14 cellular contexts compared by ENCODE assay signal in the genomic region with DNA sequence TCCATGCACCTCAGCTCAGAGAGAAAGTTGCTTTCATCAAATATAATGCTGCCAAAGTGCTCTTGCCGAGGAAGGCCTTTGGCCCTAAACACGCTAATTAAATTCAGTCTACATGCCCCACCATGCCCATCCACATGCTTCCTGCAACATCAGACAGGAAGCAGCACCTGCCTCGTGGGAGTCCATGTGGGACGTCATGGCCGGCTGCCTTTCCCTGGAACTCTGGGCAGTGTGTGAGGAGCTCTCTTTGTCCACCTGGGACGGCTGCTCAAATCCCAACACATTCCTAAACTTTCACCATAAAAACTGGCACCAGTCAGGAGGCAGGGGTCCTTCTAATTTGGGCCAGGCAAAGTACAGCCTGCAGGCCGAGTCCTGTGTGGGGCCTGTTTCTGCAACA. TPM values are rescaled to one million over a fixed set of nuclear protein-coding genes. Genes with fewer than 3 reads are reported as not detected.
DNase-seq lines count a peak whose midpoint lies in the region; ATAC-seq and TF ChIP-seq lines count a peak whose summit lies in the region.
"Had no signal": no experiment of that assay in that cellular context is flagged by ENCODE, and none has a peak within 500 bp of the region (broad histone marks: within the 10 kb centered on the region; RNA-seq: fewer than 3 reads in every experiment).

No MANE protein-coding gene starts in this region.

- WGBS in prostate gland: 48% methylated on average over 7 of the region's 7 CpGs

- no peaks in the 10 kb centered on the region for H3F3A ChIP-seq in GM23338 (replicated peaks; ENCODE audit: low read depth)

- TF ChIP-seq POLR2A in prostate gland (IDR thresholded peaks at IDR 0.05): no peak

- H3K4me1 ChIP-seq in GM23338 (ENCODE audit: insufficient read depth) (no peaks in the 10 kb centered on the region), prostate gland (replicated peaks) (no peaks in the 10 kb centered on the region), colonic mucosa (peaks cover 14% of the 10 kb centered on the region), BE2C (no peaks in the 10 kb centered on the region)
- H3K4me1 ChIP-seq: parathyroid adenoma had no signal

- no peak overlapping the region for H3K4me2 ChIP-seq in GM23338

- H3K36me3 ChIP-seq in GM23338 (ENCODE audit: insufficient read depth) (no peaks in the 10 kb centered on the region), prostate gland (no peaks in the 10 kb centered on the region), colonic mucosa (no peaks in the 10 kb centered on the region), BE2C (no peaks in the 10 kb centered on the region)

- CTCF ChIA-PET in activated CD8-positive, alpha-beta memory T cell treated with anti-CD3 and anti-CD28 coated beads, Interleukin-2, amount 10 ng/mL, durations not matched to agents 7 days and 5 days (lab: Charles Lee): interaction anchor here (0.7 to 3.5 kb wide), 9 partner anchors 9 to 149 kb away, joined by 3 to 86 read pairs (median 6); a partner anchor contains a TSS

- H2AFZ ChIP-seq in GM23338: 0 out of 2 replicates have a peak overlapping the region, but pooled peaks have one; percentile 76
- H2AFZ ChIP-seq: parathyroid adenoma had no signal

- intact Hi-C loops in prostate gland (cut with DNase I) (no loop called here), colonic mucosa (cut with DNase I) (no loop called here)

- H3K4me1 Mint-ChIP-seq in activated CD8-positive, alpha-beta memory T cell treated with anti-CD3 and anti-CD28 coated beads, Interleukin-2, amount 10 ng/mL, durations not matched to agents 7 days and 5 days: peaks cover 71% of the 10 kb centered on the region
- peaks cover 6% of the 10 kb centered on the region; the same call in 2 of the 3 replicates for H3K4me1 Mint-ChIP-seq in GM23338
- H3K4me1 Mint-ChIP-seq in activated T-helper 17 cell treated with anti-CD3 and anti-CD28 coated beads, Interleukin-2, amount 50 U/mL, for 72 hours: peaks cover 44% of the 10 kb centered on the region

- TF ChIP-seq CTCF in GM23338 (conservative IDR thresholded peaks at IDR 0.05; ENCODE audit: low read depth in 2 of 2): no peak
- no peak for TF ChIP-seq CTCF in prostate gland (IDR thresholded peaks at IDR 0.05)
- TF ChIP-seq CTCF in colonic mucosa (IDR thresholded peaks at IDR 0.05): no peak
- no peak for TF ChIP-seq CTCF in BE2C (IDR thresholded peaks at IDR 0.05; ENCODE audit: low read depth, low read length)

- peak; percentile 2 for ATAC-seq in activated CD8-positive, alpha-beta memory T cell treated with anti-CD3 and anti-CD28 coated beads, Interleukin-2, amount 10 ng/mL, durations not matched to agents 7 days and 5 days
- ATAC-seq in GM23338: no peak
- no peak for ATAC-seq in activated T-helper 17 cell treated with anti-CD3 and anti-CD28 coated beads, Interleukin-2, amount 50 U/mL, for 72 hours (replicated peaks)
- ATAC-seq in GM21381 (IDR thresholded peaks at IDR 0.05; ENCODE audit: unreplicated experiment): no peak

- H3K27me3 ChIP-seq in GM23338 (ENCODE audit: insufficient read depth) (no peaks in the 10 kb centered on the region), prostate gland (replicated peaks; ENCODE audit: insufficient read depth) (no peaks in the 10 kb centered on the region), colonic mucosa (no peaks in the 10 kb centered on the region), BE2C (no peaks in the 10 kb centered on the region)
- H3K27me3 ChIP-seq: dorsolateral prefrontal cortex had no signal

- H3K4me3 ChIP-seq in GM23338 (no peak overlapping the region), prostate gland (no peak overlapping the region), colonic mucosa (no peak overlapping the region), BE2C (ENCODE audit: low read depth, low read length) (no peak overlapping the region)
- H3K4me3 ChIP-seq: dorsolateral prefrontal cortex had no signal

- no peaks in the 10 kb centered on the region for H4K20me1 ChIP-seq in GM23338 (replicated peaks; ENCODE audit: insufficient read depth)

- H3K36me3 Mint-ChIP-seq in activated CD8-positive, alpha-beta memory T cell treated with anti-CD3 and anti-CD28 coated beads, Interleukin-2, amount 10 ng/mL, durations not matched to agents 7 days and 5 days: no peaks in the 10 kb centered on the region
- no peaks in the 10 kb centered on the region for H3K36me3 Mint-ChIP-seq in GM23338 (ENCODE audit: low read depth)
- no peaks in the 10 kb centered on the region for H3K36me3 Mint-ChIP-seq in activated T-helper 17 cell treated with anti-CD3 and anti-CD28 coated beads, Interleukin-2, amount 50 U/mL, for 72 hours (ENCODE audit: low read depth)

- no peaks in the 10 kb centered on the region for H3K27me3 Mint-ChIP-seq in activated CD8-positive, alpha-beta memory T cell treated with anti-CD3 and anti-CD28 coated beads, Interleukin-2, amount 10 ng/mL, durations not matched to agents 7 days and 5 days
- peaks cover 10% of the 10 kb centered on the region for H3K27me3 Mint-ChIP-seq in GM23338 (ENCODE audit: insufficient read depth, low read depth, poor library complexity)
- H3K27me3 Mint-ChIP-seq in activated T-helper 17 cell treated with anti-CD3 and anti-CD28 coated beads, Interleukin-2, amount 50 U/mL, for 72 hours: no peaks in the 10 kb centered on the region

- peak overlapping the region; percentile 47 for H3K4me3 Mint-ChIP-seq in activated CD8-positive, alpha-beta memory T cell treated with anti-CD3 and anti-CD28 coated beads, Interleukin-2, amount 10 ng/mL, durations not matched to agents 7 days and 5 days
- no peak overlapping the region for H3K4me3 Mint-ChIP-seq in GM23338
- H3K4me3 Mint-ChIP-seq in activated T-helper 17 cell treated with anti-CD3 and anti-CD28 coated beads, Interleukin-2, amount 50 U/mL, for 72 hours: peak overlapping the region; percentile 76
- H3K4me3 Mint-ChIP-seq: H9 had no signal

- no peak overlapping the region for H3K9ac ChIP-seq in colonic mucosa (ENCODE audit: low read depth in 2 of 2, low read length in 2 of 2)
- H3K9ac ChIP-seq: parathyroid adenoma had no signal

- DNase-seq in activated CD8-positive, alpha-beta memory T cell treated with anti-CD3 and anti-CD28 coated beads, Interleukin-2, amount 10 ng/mL, durations not matched to agents 7 days and 5 days: no peak
- DNase-seq in activated CD8-positive, alpha-beta memory T cell treated with anti-CD3 and anti-CD28 coated beads for 24 hours: no peak
- DNase-seq in GM23338 (ENCODE audit: low spot score) (no peak), prostate gland (ENCODE audit: low spot score) (peak; percentile 64), colonic mucosa (no peak), BE2C (no peak)
- DNase-seq: anterior cingulate cortex, H9, mesendoderm, NCI-H1048 had no signal

- H3K9me3 Mint-ChIP-seq in activated CD8-positive, alpha-beta memory T cell treated with anti-CD3 and anti-CD28 coated beads, Interleukin-2, amount 10 ng/mL, durations not matched to agents 7 days and 5 days (ENCODE audit: low read depth): no peaks in the 10 kb centered on the region
- H3K9me3 Mint-ChIP-seq in GM23338: no peaks in the 10 kb centered on the region
- no peaks in the 10 kb centered on the region for H3K9me3 Mint-ChIP-seq in activated T-helper 17 cell treated with anti-CD3 and anti-CD28 coated beads, Interleukin-2, amount 50 U/mL, for 72 hours
- H3K9me3 Mint-ChIP-seq: H9 had no signal

- H3K27ac ChIP-seq in GM23338 (ENCODE audit: low read depth): no peak overlapping the region
- H3K27ac ChIP-seq in prostate gland: no peak overlapping the region
- H3K27ac ChIP-seq in colonic mucosa: no peak overlapping the region
- H3K27ac ChIP-seq: dorsolateral prefrontal cortex, parathyroid adenoma had no signal

- H3K9me3 ChIP-seq in prostate gland (no peaks in the 10 kb centered on the region), colonic mucosa (no peaks in the 10 kb centered on the region), BE2C (no peaks in the 10 kb centered on the region)

- H3K9me2 ChIP-seq in GM23338 (ENCODE audit: insufficient read depth): no peaks in the 10 kb centered on the region

- no peaks in the 10 kb centered on the region for H3K79me2 ChIP-seq in GM23338 (replicated peaks; ENCODE audit: insufficient read depth)
- H3K79me2 ChIP-seq: parathyroid adenoma had no signal

- peak overlapping the region; percentile 95 for H3K27ac Mint-ChIP-seq in activated CD8-positive, alpha-beta memory T cell treated with anti-CD3 and anti-CD28 coated beads, Interleukin-2, amount 10 ng/mL, durations not matched to agents 7 days and 5 days
- no peak overlapping the region for H3K27ac Mint-ChIP-seq in GM23338
- peak overlapping the region; percentile 80 for H3K27ac Mint-ChIP-seq in activated T-helper 17 cell treated with anti-CD3 and anti-CD28 coated beads, Interleukin-2, amount 50 U/mL, for 72 hours
- H3K27ac Mint-ChIP-seq: H9 had no signal

RNA-seq across cellular contexts. Expression of a gene that starts 23.1 kb away (rescaled TPM):
- not detected for total RNA-seq in activated CD8-positive, alpha-beta memory T cell treated with anti-CD3 and anti-CD28 coated beads, Interleukin-2, amount 10 ng/mL, durations not matched to agents 7 days and 5 days
- 0.47 TPM in 1 of 2 replicates, not detected in the other for total RNA-seq in GM23338 (2014; rRNA removed; shearing (Covaris generic))
- polyA plus RNA-seq in GM23338 (2016; fragmentation: Nextera tagmentation; extraction: Ambion mirVana): 0.70 and 1.1 TPM in 2 replicates
- total RNA-seq in activated T-helper 17 cell treated with anti-CD3 and anti-CD28 coated beads, Interleukin-2, amount 50 U/mL, for 72 hours: not detected
- total RNA-seq in prostate gland (10 to 100 TPM in 1 of 2 donors, not detected in 1; 13.9 TPM), colonic mucosa (under 1 TPM in 1 of 2 donors, not detected in 1; 0.84 TPM)
- polyA plus RNA-seq in BE2C (2012; ENCODE audit: insufficient read depth, insufficient read length, low read depth): not detected
